ENCODE assay signal across 21 cellular contexts in genomic region chr6:151148111-151148510, GRCh38.
DNase-seq lines count a peak whose midpoint lies in the region; ATAC-seq, FAIRE-seq and TF ChIP-seq lines count a peak whose summit lies in the region.
"Had no signal": no experiment of that assay in that cellular context is flagged by ENCODE, and none has a peak within 500 bp of the region (broad histone marks: within the 10 kb centered on the region; RNA-seq: fewer than 3 reads in every experiment).

No MANE protein-coding gene starts in this region.

- no peak for TF ChIP-seq EP300 in K562 (IDR thresholded peaks at IDR 0.05; ENCODE audit: low read length)

- no peak for TF ChIP-seq RAD21 in K562 (CRISPR knock-in tag; conservative IDR thresholded peaks at IDR 0.05 in 1 of 2, IDR thresholded peaks at IDR 0.05 in 1 of 2)

- H3K9me2 ChIP-seq in GM23338 (ENCODE audit: insufficient read depth), result no peaks in the 10 kb centered on the region

- H3K27ac Mint-ChIP-seq in GM23338 (no peak overlapping the region), HFFc6 (no peak overlapping the region)
- no peak overlapping the region for H3K27ac Mint-ChIP-seq in CD4-positive, alpha-beta T cell
- H3K27ac Mint-ChIP-seq: activated naive CD4-positive, alpha-beta T cell treated with anti-CD3 and anti-CD28 coated beads, Interleukin-2, amount 10 ng/mL, durations not matched to agents 7 days and 5 days; activated T-helper 1 cell treated with anti-CD3 and anti-CD28 coated beads, Interleukin-12 subunit alpha, Interleukin-12 subunit beta, Interleukin-2, Interleukin-4 antibody, amounts not matched to agents 30 ng/mL and 10 ng/mL and 1 ng/mL, durations not matched to agents 14 hours and 24 hours and 36 hours; dendritic cell treated with granulocyte-macrophage colony-stimulating factor and Interleukin-4, amounts not matched to agents 40 ng/mL and 50 ng/mL, for 4 days had no signal

- 0 out of 2 replicates have a peak, but pooled peaks cover 4% of the 10 kb centered on the region for H3K4me1 ChIP-seq in GM23338 (ENCODE audit: insufficient read depth)
- H3K4me1 ChIP-seq in K562 (replicated peaks in 1 of 2; ENCODE audit: control insufficient read depth in 2 of 2, insufficient read depth in 2 of 2, low read length in 2 of 2), result no peaks in the 10 kb centered on the region
- peaks cover 8% of the 10 kb centered on the region for H3K4me1 ChIP-seq in right cardiac atrium (ENCODE audit: control insufficient read depth, insufficient read depth, low read length)
- H3K4me1 ChIP-seq: parathyroid adenoma had no signal

- DNase-seq in GM23338 (ENCODE audit: low spot score) (no peak), K562 (ENCODE audit: extremely low read depth in 1 of 4, low spot score in 3 of 4) (no peak), right cardiac atrium (peak; percentile 58 to 79 (median 65)), renal cortical epithelial cell (ENCODE audit: low read depth) (peak; percentile 51), HFFc6 (no peak)
- no peak for DNase-seq in CD4-positive, alpha-beta T cell
- no peak for DNase-seq in activated naive CD4-positive, alpha-beta T cell treated with anti-CD3 and anti-CD28 coated beads, Interleukin-2, amount 50 U/mL, for 16 hours
- DNase-seq: activated CD4-positive, alpha-beta T cell treated with anti-CD3 and anti-CD28 coated beads, Interleukin-2, amount 50 U/mL, for 1 hour; activated naive CD4-positive, alpha-beta T cell treated with anti-CD3 and anti-CD28 coated beads, Interleukin-2, amount 10 ng/mL, durations not matched to agents 7 days and 5 days; amygdala; midbrain; naive thymus-derived CD8-positive, alpha-beta T cell; NCI-H146; NCI-H510A treated with DMSO at 0.1 percent for 48 hours; stimulated activated naive CD8-positive, alpha-beta T cell treated with anti-CD3 and anti-CD28 coated beads, Interleukin-15, Interleukin-2, amounts not matched to agents 100 U/mL and 50 U/mL, for 24 hours had no signal

- CTCF ChIA-PET in K562 (lab: Yijun Ruan, JAX; ENCODE audit: low intra/inter-chr PET ratio), result no interaction called here
- CTCF ChIA-PET in CD4-positive, alpha-beta T cell (lab: Charles Lee), result no interaction called here

- H3K27ac ChIP-seq in GM23338 (ENCODE audit: low read depth) (no peak overlapping the region), K562 (ENCODE audit: extremely low read depth, low read depth, low read length) (no peak overlapping the region), right cardiac atrium (ENCODE audit: low read length) (no peak overlapping the region)
- no peak overlapping the region for H3K27ac ChIP-seq in CD4-positive, alpha-beta T cell (ENCODE audit: low read depth, low read length)
- H3K27ac ChIP-seq: parathyroid adenoma had no signal

- H3K9ac ChIP-seq in K562 (ENCODE audit: insufficient read depth in 1 of 2, low read depth in 2 of 2, low read length in 2 of 2), result no peak overlapping the region
- H3K9ac ChIP-seq: parathyroid adenoma had no signal

- FAIRE-seq in K562 (lab: Jason Lieb, UNC), result no peak
- FAIRE-seq: endometrium, G401.6 had no signal

- H3K36me3 ChIP-seq in GM23338 (ENCODE audit: insufficient read depth), result no peaks in the 10 kb centered on the region
- no peaks in the 10 kb centered on the region for H3K36me3 ChIP-seq in K562 (ENCODE audit: control insufficient read depth, insufficient read depth, low read length)

- no peaks in the 10 kb centered on the region; the same call in 1 of the 2 replicates for H3F3A ChIP-seq in GM23338 (replicated peaks; ENCODE audit: low read depth)

- H3K36me3 Mint-ChIP-seq in GM23338 (ENCODE audit: low read depth) (peaks cover 2% of the 10 kb centered on the region; the same call in 1 of the 3 replicates), HFFc6 (ENCODE audit: low read depth) (peaks cover 5% of the 10 kb centered on the region; the same call in 1 of the 2 replicates)
- H3K36me3 Mint-ChIP-seq in CD4-positive, alpha-beta T cell (ENCODE audit: low read depth), result no peaks in the 10 kb centered on the region
- H3K36me3 Mint-ChIP-seq: activated naive CD4-positive, alpha-beta T cell treated with anti-CD3 and anti-CD28 coated beads, Interleukin-2, amount 10 ng/mL, durations not matched to agents 7 days and 5 days; naive thymus-derived CD8-positive, alpha-beta T cell had no signal

- H3K27me3 ChIP-seq in GM23338 (ENCODE audit: insufficient read depth), result no peaks in the 10 kb centered on the region
- peaks cover 51 to 64% of the 10 kb centered on the region in 2 experiments for H3K27me3 ChIP-seq in K562 (ENCODE audit: control insufficient read depth in 2 of 2, insufficient read depth in 2 of 2, low read length in 2 of 2)
- no peaks in the 10 kb centered on the region for H3K27me3 ChIP-seq in right cardiac atrium (ENCODE audit: control insufficient read depth, insufficient read depth)
- H3K27me3 ChIP-seq in CD4-positive, alpha-beta T cell (ENCODE audit: control insufficient read depth, insufficient read depth, low read length), result no peaks in the 10 kb centered on the region

- H4K20me1 ChIP-seq in GM23338 (replicated peaks; ENCODE audit: insufficient read depth) (no peaks in the 10 kb centered on the region), K562 (replicated peaks; ENCODE audit: control insufficient read depth, insufficient read depth, low read length) (no peaks in the 10 kb centered on the region; the same call in 1 of the 2 replicates)

- intact Hi-C loops in K562 (cut with micrococcal nuclease), result no loop called here
- intact Hi-C loops in right cardiac atrium (cut with DNase I), result no loop called here
- intact Hi-C loops in CD4-positive, alpha-beta T cell (cut with DNase I, micrococcal nuclease), result no loop called here

- H3K4me1 Mint-ChIP-seq in GM23338, result peaks cover 12% of the 10 kb centered on the region
- H3K4me1 Mint-ChIP-seq in CD4-positive, alpha-beta T cell (ENCODE audit: low read depth), result no peaks in the 10 kb centered on the region
- H3K4me1 Mint-ChIP-seq in HFFc6 (ENCODE audit: low read depth), result no peaks in the 10 kb centered on the region
- H3K4me1 Mint-ChIP-seq: activated naive CD4-positive, alpha-beta T cell treated with anti-CD3 and anti-CD28 coated beads, Interleukin-2, amount 10 ng/mL, durations not matched to agents 7 days and 5 days had no signal

- no peak for TF ChIP-seq POLR2A in K562 (conservative IDR thresholded peaks at IDR 0.05)

- H3K79me2 ChIP-seq in GM23338 (replicated peaks; ENCODE audit: insufficient read depth), result no peaks in the 10 kb centered on the region
- no peaks in the 10 kb centered on the region for H3K79me2 ChIP-seq in K562 (ENCODE audit: control insufficient read depth, insufficient read depth, low read length)
- H3K79me2 ChIP-seq: parathyroid adenoma had no signal

- under 1% methylated on average over 8 of the region's 8 CpGs for WGBS in K562 (ENCODE audit: insufficient coverage, low coverage, missing lambda C conversion rate)
- WGBS in right cardiac atrium, result 52% methylated on average over 8 of the region's 8 CpGs

- H3K4me2 ChIP-seq in GM23338 (no peak overlapping the region), K562 (ENCODE audit: insufficient read depth, low read length) (no peak overlapping the region)

- peaks cover 6% of the 10 kb centered on the region; the same call in 2 of the 3 replicates for H3K9me3 Mint-ChIP-seq in GM23338
- H3K9me3 Mint-ChIP-seq in CD4-positive, alpha-beta T cell, result no peaks in the 10 kb centered on the region
- peaks cover 4% of the 10 kb centered on the region; the same call in 1 of the 2 replicates for H3K9me3 Mint-ChIP-seq in HFFc6
- H3K9me3 Mint-ChIP-seq: activated naive CD4-positive, alpha-beta T cell treated with anti-CD3 and anti-CD28 coated beads, Interleukin-2, amount 10 ng/mL, durations not matched to agents 7 days and 5 days; activated T-helper 1 cell treated with anti-CD3 and anti-CD28 coated beads, Interleukin-12 subunit alpha, Interleukin-12 subunit beta, Interleukin-2, Interleukin-4 antibody, amounts not matched to agents 30 ng/mL and 10 ng/mL and 1 ng/mL, durations not matched to agents 14 hours and 24 hours and 36 hours; dendritic cell treated with granulocyte-macrophage colony-stimulating factor and Interleukin-4, amounts not matched to agents 40 ng/mL and 50 ng/mL, for 4 days had no signal

- TF ChIP-seq CTCF in GM23338 (conservative IDR thresholded peaks at IDR 0.05; ENCODE audit: low read depth in 2 of 2) (no peak), K562 (IDR thresholded peaks at IDR 0.05 in 2 of 3, conservative IDR thresholded peaks at IDR 0.05 in 1 of 3; ENCODE audit: insufficient read depth in 2 of 3, low read depth in 1 of 3, low read length in 3 of 3) (no peak), HFFc6 (IDR thresholded peaks at IDR 0.05) (no peak)
- TF ChIP-seq CTCF in CD4-positive, alpha-beta T cell (IDR thresholded peaks at IDR 0.05), result no peak

- ATAC-seq in GM23338, result no peak
- ATAC-seq in K562, result peak; percentile 23; the same call in 1 of the 3 replicates
- peak; percentile 74 to 83 for ATAC-seq in right cardiac atrium
- ATAC-seq in CD4-positive, alpha-beta T cell (ENCODE audit: poor library complexity), result no peak
- ATAC-seq: naive thymus-derived CD8-positive, alpha-beta T cell; sciatic nerve; stimulated activated naive CD8-positive, alpha-beta T cell treated with anti-CD3 and anti-CD28 coated beads, Interleukin-15, Interleukin-2, amounts not matched to agents 100 U/mL and 50 U/mL, for 24 hours had no signal

- H3K4me3 Mint-ChIP-seq in GM23338 (no peak overlapping the region), HFFc6 (no peak overlapping the region)
- H3K4me3 Mint-ChIP-seq in CD4-positive, alpha-beta T cell, result no peak overlapping the region
- H3K4me3 Mint-ChIP-seq: activated naive CD4-positive, alpha-beta T cell treated with anti-CD3 and anti-CD28 coated beads, Interleukin-2, amount 10 ng/mL, durations not matched to agents 7 days and 5 days; activated T-helper 1 cell treated with anti-CD3 and anti-CD28 coated beads, Interleukin-12 subunit alpha, Interleukin-12 subunit beta, Interleukin-2, Interleukin-4 antibody, amounts not matched to agents 30 ng/mL and 10 ng/mL and 1 ng/mL, durations not matched to agents 14 hours and 24 hours and 36 hours; dendritic cell treated with granulocyte-macrophage colony-stimulating factor and Interleukin-4, amounts not matched to agents 40 ng/mL and 50 ng/mL, for 4 days; naive thymus-derived CD8-positive, alpha-beta T cell had no signal

- POLR2A ChIA-PET in K562 (lab: Yijun Ruan, JAX), result interaction anchor here (3.4 kb wide), 1 partner anchor 11 kb away, joined by 8 read pairs; no protein-coding TSS in a partner anchor
- POLR2A ChIA-PET in CD4-positive, alpha-beta T cell (lab: Charles Lee), result no interaction called here

- no peaks in the 10 kb centered on the region for H3K9me1 ChIP-seq in K562 (ENCODE audit: control insufficient read depth, insufficient read depth, low read length)

- in situ Hi-C loops in K562 (cut with MboI), result no loop called here

- no peaks in the 10 kb centered on the region for H3K9me3 ChIP-seq in K562 (replicated peaks; ENCODE audit: control insufficient read depth, insufficient read depth, low read depth, low read length)
- H3K9me3 ChIP-seq in right cardiac atrium (ENCODE audit: control insufficient read depth, low read length), result no peaks in the 10 kb centered on the region
- no peaks in the 10 kb centered on the region for H3K9me3 ChIP-seq in CD4-positive, alpha-beta T cell (ENCODE audit: control insufficient read depth, low read length)

- BruUV-seq in K562 (replicated peaks; lab: Mats Ljungman, UMichigan), result no TSS peak

- H2AFZ ChIP-seq in GM23338 (peak overlapping the region; percentile 43), K562 (ENCODE audit: low read depth, low read length) (no peak overlapping the region)
- H2AFZ ChIP-seq: parathyroid adenoma had no signal

- H3K27me3 Mint-ChIP-seq in GM23338 (ENCODE audit: insufficient read depth, low read depth, poor library complexity) (peaks cover 6% of the 10 kb centered on the region), HFFc6 (ENCODE audit: insufficient read depth) (peaks cover 20% of the 10 kb centered on the region)
- H3K27me3 Mint-ChIP-seq in CD4-positive, alpha-beta T cell, result peaks cover 9% of the 10 kb centered on the region
- H3K27me3 Mint-ChIP-seq: dendritic cell treated with granulocyte-macrophage colony-stimulating factor and Interleukin-4, amounts not matched to agents 40 ng/mL and 50 ng/mL, for 4 days had no signal

- H3K4me3 ChIP-seq in GM23338, result no peak overlapping the region
- H3K4me3 ChIP-seq in K562, result no peak overlapping the region
- H3K4me3 ChIP-seq in right cardiac atrium (ENCODE audit: low read length), result no peak overlapping the region

Comparison
In these comparisons a context has a peak if more than half of its experiments do, and no peak if none do; other contexts are left out.
1. ATAC-seq: peak in K562 (single experiment) and right cardiac atrium (2 of 2); none in GM23338 (single experiment) and CD4-positive, alpha-beta T cell (single experiment).
2. DNase-seq: peak in right cardiac atrium (3 of 3) and renal cortical epithelial cell (single experiment); none in GM23338 (single experiment), K562 (0 of 4), CD4-positive, alpha-beta T cell (0 of 10), HFFc6 (single experiment) and activated naive CD4-positive, alpha-beta T cell treated with anti-CD3 and anti-CD28 coated beads, Interleukin-2, amount 50 U/mL, for 16 hours (single experiment).